ENCODE assay signal across 1 cellular context in the genomic region with DNA sequence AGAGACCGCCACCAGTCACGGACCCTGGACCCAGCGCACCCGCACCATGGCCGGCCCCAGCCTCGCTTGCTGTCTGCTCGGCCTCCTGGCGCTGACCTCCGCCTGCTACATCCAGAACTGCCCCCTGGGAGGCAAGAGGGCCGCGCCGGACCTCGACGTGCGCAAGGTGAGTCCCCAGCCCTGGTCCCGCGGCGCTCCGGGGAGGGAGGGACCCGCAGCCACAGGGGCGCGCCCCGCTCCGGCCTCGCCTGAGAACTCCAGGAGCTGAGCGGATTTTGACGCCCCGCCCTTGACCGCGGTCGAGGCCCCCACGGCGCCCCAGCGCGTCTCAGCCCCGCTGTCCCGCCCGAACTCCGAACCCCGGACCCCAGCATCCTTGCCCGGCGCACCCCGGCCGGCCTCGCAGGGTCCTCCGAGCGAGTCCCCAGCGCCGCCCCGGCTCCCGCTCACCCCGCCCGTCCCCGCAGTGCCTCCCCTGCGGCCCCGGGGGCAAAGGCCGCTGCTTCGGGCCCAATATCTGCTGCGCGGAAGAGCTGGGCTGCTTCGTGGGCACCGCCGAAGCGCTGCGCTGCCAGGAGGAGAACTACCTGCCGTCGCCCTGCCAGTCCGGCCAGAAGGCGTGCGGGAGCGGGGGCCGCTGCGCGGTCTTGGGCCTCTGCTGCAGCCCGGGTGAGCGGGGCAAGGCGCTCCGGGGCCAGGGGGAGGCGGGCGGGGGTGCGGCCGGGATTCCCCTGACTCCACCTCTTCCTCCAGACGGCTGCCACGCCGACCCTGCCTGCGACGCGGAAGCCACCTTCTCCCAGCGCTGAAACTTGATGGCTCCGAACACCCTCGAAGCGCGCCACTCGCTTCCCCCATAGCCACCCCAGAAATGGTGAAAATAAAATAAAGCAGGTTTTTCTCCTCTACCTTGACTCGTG.
A peak's percentile ranks its signal among the peaks of the same experiment; 100 is the strongest.
TF ChIP-seq lines count a peak whose summit lies in the region.

Gene OXT, plus strand, starts transcription at position 11 of the 920 bp plus-strand sequence. Its CDS starts 36 bp downstream, at position 47.

TF ChIP-seq in GM23338, 12 proteins besides CTCF, POLR2A, EP300 and RAD21 (continued from another document):
- 0 out of 2 replicates have a peak, but pooled peaks have one; percentile 5 for TF ChIP-seq CREB1 (CRISPR knock-in tag; IDR thresholded peaks at IDR 0.05; ENCODE audit: low read depth)
- peak; percentile 42 for TF ChIP-seq POLR2AphosphoS5 (IDR thresholded peaks at IDR 0.05; ENCODE audit: low read depth)
- TF ChIP-seq ZNF114 (CRISPR knock-in tag; IDR thresholded peaks at IDR 0.05): no peak
- no peak for TF ChIP-seq ZNF331 (CRISPR knock-in tag; IDR thresholded peaks at IDR 0.05; ENCODE audit: low read depth)
- peak; percentile 38 for TF ChIP-seq EZH2 (IDR thresholded peaks at IDR 0.05; ENCODE audit: low read depth, unreplicated experiment)
- TF ChIP-seq, protein P1, sequence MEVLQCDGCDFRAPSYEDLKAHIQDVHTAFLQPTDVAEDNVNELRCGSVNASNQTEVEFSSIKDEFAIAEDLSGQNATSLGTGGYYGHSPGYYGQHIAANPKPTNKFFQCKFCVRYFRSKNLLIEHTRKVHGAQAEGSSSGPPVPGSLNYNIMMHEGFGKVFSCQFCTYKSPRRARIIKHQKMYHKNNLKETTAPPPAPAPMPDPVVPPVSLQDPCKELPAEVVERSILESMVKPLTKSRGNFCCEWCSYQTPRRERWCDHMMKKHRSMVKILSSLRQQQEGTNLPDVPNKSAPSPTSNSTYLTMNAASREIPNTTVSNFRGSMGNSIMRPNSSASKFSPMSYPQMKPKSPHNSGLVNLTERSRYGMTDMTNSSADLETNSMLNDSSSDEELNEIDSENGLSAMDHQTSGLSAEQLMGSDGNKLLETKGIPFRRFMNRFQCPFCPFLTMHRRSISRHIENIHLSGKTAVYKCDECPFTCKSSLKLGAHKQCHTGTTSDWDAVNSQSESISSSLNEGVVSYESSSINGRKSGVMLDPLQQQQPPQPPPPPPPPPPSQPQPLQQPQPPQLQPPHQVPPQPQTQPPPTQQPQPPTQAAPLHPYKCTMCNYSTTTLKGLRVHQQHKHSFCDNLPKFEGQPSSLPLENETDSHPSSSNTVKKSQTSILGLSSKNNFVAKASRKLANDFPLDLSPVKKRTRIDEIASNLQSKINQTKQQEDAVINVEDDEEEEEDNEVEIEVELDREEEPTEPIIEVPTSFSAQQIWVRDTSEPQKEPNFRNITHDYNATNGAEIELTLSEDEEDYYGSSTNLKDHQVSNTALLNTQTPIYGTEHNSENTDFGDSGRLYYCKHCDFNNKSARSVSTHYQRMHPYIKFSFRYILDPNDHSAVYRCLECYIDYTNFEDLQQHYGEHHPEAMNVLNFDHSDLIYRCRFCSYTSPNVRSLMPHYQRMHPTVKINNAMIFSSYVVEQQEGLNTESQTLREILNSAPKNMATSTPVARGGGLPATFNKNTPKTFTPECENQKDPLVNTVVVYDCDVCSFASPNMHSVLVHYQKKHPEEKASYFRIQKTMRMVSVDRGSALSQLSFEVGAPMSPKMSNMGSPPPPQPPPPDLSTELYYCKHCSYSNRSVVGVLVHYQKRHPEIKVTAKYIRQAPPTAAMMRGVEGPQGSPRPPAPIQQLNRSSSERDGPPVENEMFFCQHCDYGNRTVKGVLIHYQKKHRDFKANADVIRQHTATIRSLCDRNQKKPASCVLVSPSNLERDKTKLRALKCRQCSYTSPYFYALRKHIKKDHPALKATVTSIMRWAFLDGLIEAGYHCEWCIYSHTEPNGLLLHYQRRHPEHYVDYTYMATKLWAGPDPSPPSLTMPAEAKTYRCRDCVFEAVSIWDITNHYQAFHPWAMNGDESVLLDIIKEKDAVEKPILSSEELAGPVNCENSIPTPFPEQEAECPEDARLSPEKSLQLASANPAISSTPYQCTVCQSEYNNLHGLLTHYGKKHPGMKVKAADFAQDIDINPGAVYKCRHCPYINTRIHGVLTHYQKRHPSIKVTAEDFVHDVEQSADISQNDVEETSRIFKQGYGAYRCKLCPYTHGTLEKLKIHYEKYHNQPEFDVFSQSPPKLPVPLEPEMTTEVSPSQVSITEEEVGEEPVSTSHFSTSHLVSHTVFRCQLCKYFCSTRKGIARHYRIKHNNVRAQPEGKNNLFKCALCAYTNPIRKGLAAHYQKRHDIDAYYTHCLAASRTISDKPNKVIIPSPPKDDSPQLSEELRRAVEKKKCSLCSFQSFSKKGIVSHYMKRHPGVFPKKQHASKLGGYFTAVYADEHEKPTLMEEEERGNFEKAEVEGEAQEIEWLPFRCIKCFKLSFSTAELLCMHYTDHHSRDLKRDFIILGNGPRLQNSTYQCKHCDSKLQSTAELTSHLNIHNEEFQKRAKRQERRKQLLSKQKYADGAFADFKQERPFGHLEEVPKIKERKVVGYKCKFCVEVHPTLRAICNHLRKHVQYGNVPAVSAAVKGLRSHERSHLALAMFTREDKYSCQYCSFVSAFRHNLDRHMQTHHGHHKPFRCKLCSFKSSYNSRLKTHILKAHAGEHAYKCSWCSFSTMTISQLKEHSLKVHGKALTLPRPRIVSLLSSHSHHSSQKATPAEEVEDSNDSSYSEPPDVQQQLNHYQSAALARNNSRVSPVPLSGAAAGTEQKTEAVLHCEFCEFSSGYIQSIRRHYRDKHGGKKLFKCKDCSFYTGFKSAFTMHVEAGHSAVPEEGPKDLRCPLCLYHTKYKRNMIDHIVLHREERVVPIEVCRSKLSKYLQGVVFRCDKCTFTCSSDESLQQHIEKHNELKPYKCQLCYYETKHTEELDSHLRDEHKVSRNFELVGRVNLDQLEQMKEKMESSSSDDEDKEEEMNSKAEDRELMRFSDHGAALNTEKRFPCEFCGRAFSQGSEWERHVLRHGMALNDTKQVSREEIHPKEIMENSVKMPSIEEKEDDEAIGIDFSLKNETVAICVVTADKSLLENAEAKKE (CRISPR knock-in tag; IDR thresholded peaks at IDR 0.05): no peak
TF ChIP-seq in GM23338: peak in this region for 3.
